Comparison of ENCODE assay signal across 1 cellular context in genomic region chr5:643811-644271, GRCh38.
TF ChIP-seq lines count a peak whose summit lies in the region.

No MANE protein-coding gene starts in this region.

TF ChIP-seq in HepG2, 621 proteins besides CTCF, POLR2A, EP300 and RAD21 (continued from another document):
- TF ChIP-seq GLMP (CRISPR knock-in tag; IDR thresholded peaks at IDR 0.05; ENCODE audit: borderline replicate concordance): no peak
